In genomic region chr19:51793994-51794393, GRCh38 we compare ENCODE assay signal across 6 cellular contexts. TPM values are rescaled to one million over a fixed set of nuclear protein-coding genes. Genes with fewer than 3 reads are reported as not detected.
"Had no signal": no experiment of that assay in that cellular context is flagged by ENCODE, and none has a peak within 500 bp of the region (broad histone marks: within the 10 kb centered on the region; RNA-seq: fewer than 3 reads in every experiment).

No MANE protein-coding gene starts in this region.

- H2AFZ ChIP-seq: GM23338 had no signal

- H3K4me1 Mint-ChIP-seq: GM23338, H9 had no signal

- ATAC-seq: GM23338 had no signal

- H3K4me3 Mint-ChIP-seq: GM23338, H9 had no signal

- H3K4me3 ChIP-seq: GM23338 had no signal

- H3K27ac Mint-ChIP-seq: GM23338, H9 had no signal

- H3K4me2 ChIP-seq: GM23338 had no signal

- DNase-seq: H9, HCEC 1CT, IMR-90 had no signal

RNA-seq across cellular contexts. Expression of gene FPR3, which starts 1.0 kb away (rescaled TPM):
- total RNA-seq: GM23338, H1, H9, HT-29, IMR-90 had no signal
- polyA plus RNA-seq: GM23338, H1, IMR-90 had no signal

RNA-seq across cellular contexts. Expression of gene FPR2, which starts 33.0 kb away (rescaled TPM):
- total RNA-seq: GM23338, H1, H9, HT-29, IMR-90 had no signal
- polyA plus RNA-seq: GM23338, IMR-90 had no signal

RNA-seq across cellular contexts. Expression of gene FPR1, which starts 42.3 kb away (rescaled TPM):
- total RNA-seq: GM23338, H1, H9, HT-29, IMR-90 had no signal
- polyA plus RNA-seq: GM23338, IMR-90 had no signal
